Comparison of ENCODE assay signal across 32 cellular contexts in genomic region chr11:115905331-115905730, GRCh38.
"Had no signal": no experiment of that assay in that cellular context is flagged by ENCODE, and none has a peak within 500 bp of the region (broad histone marks: within the 10 kb centered on the region; RNA-seq: fewer than 3 reads in every experiment).

No MANE protein-coding gene starts in this region.

- H3K27me3 Mint-ChIP-seq: stimulated activated naive B cell treated with anti-CD40 and anti-IgM and Interleukin-4, amounts not matched to agents 10 μg/mL and 1 μg/mL and 100 μg/mL, for 72 hours had no signal

- H3K4me1 ChIP-seq: adrenal gland, ascending aorta, esophagus squamous epithelium, gastrocnemius medialis, heart left ventricle, left lung, lower lobe of right lung, parathyroid adenoma, psoas muscle, sigmoid colon, stomach, tibial nerve had no signal

- H3K4me2 ChIP-seq: neural progenitor cell had no signal

- H3K9me3 ChIP-seq: adrenal gland, ascending aorta, esophagus squamous epithelium, gastrocnemius medialis, heart left ventricle, left lung, lower lobe of right lung, psoas muscle, sigmoid colon, stomach, tibial nerve had no signal

- H3K27me3 ChIP-seq: adrenal gland, ascending aorta, neural progenitor cell, sigmoid colon, tibial nerve had no signal

- H3K27ac ChIP-seq: adrenal gland, ascending aorta, esophagus squamous epithelium, gastrocnemius medialis, heart left ventricle, left lung, lower lobe of right lung, neural progenitor cell, parathyroid adenoma, psoas muscle, sigmoid colon, stomach, tibial nerve had no signal

- ATAC-seq: activated CD4-positive, alpha-beta T cell treated with anti-CD3 and anti-CD28 coated beads for 36 hours; activated CD8-positive, alpha-beta T cell treated with anti-CD3 and anti-CD28 coated beads, Interleukin-2, amount 10 ng/mL, durations not matched to agents 7 days and 5 days; activated T-cell treated with anti-CD3 and anti-CD28 coated beads, Interleukin-2, amount 50 U/mL, for 72 hours; gastrocnemius medialis; heart left ventricle; left lung; lower lobe of right lung; natural killer cell; psoas muscle; stimulated activated naive B cell treated with anti-CD40 and anti-IgM and Interleukin-4, amounts not matched to agents 10 μg/mL and 1 μg/mL and 100 μg/mL, for 72 hours had no signal

- H3K4me1 Mint-ChIP-seq: activated CD4-positive, alpha-beta T cell treated with anti-CD3 and anti-CD28 coated beads for 36 hours; natural killer cell; stimulated activated naive B cell treated with anti-CD40 and anti-IgM and Interleukin-4, amounts not matched to agents 10 μg/mL and 1 μg/mL and 100 μg/mL, for 72 hours had no signal

- H3K36me3 ChIP-seq: adrenal gland, ascending aorta, esophagus squamous epithelium, gastrocnemius medialis, heart left ventricle, left lung, lower lobe of right lung, neural progenitor cell, sigmoid colon, stomach, tibial nerve had no signal

- H3K4me3 Mint-ChIP-seq: activated CD4-positive, alpha-beta T cell treated with anti-CD3 and anti-CD28 coated beads for 36 hours; activated CD8-positive, alpha-beta T cell treated with anti-CD3 and anti-CD28 coated beads, Interleukin-2, amount 10 ng/mL, durations not matched to agents 7 days and 5 days; activated naive CD8-positive, alpha-beta T cell; dendritic cell treated with granulocyte-macrophage colony-stimulating factor and Interleukin-4, amounts not matched to agents 40 ng/mL and 50 ng/mL, for 4 days; natural killer cell; neural progenitor cell; stimulated activated naive B cell treated with anti-CD40 and anti-IgM and Interleukin-4, amounts not matched to agents 10 μg/mL and 1 μg/mL and 100 μg/mL, for 72 hours had no signal

- H3K9ac ChIP-seq: neural progenitor cell, parathyroid adenoma had no signal

- H3K4me3 ChIP-seq: adrenal gland, ascending aorta, esophagus squamous epithelium, gastrocnemius medialis, heart left ventricle, left lung, lower lobe of right lung, neural progenitor cell, psoas muscle, sigmoid colon, stomach, tibial nerve had no signal

- H3K27ac Mint-ChIP-seq: activated CD4-positive, alpha-beta T cell treated with anti-CD3 and anti-CD28 coated beads for 36 hours; activated CD8-positive, alpha-beta T cell treated with anti-CD3 and anti-CD28 coated beads, Interleukin-2, amount 10 ng/mL, durations not matched to agents 7 days and 5 days; activated naive CD8-positive, alpha-beta T cell; activated T-cell treated with anti-CD3 and anti-CD28 coated beads, Interleukin-2, amount 50 U/mL, for 72 hours; dendritic cell treated with granulocyte-macrophage colony-stimulating factor and Interleukin-4, amounts not matched to agents 40 ng/mL and 50 ng/mL, for 4 days; natural killer cell; neural progenitor cell; stimulated activated naive B cell treated with anti-CD40 and anti-IgM and Interleukin-4, amounts not matched to agents 10 μg/mL and 1 μg/mL and 100 μg/mL, for 72 hours had no signal

- DNase-seq: activated CD4-positive, alpha-beta T cell treated with anti-CD3 and anti-CD28 coated beads for 36 hours; activated CD4-positive, CD25-positive, alpha-beta regulatory T cell; activated CD8-positive, alpha-beta T cell treated with anti-CD3 and anti-CD28 coated beads, Interleukin-2, amount 10 ng/mL, durations not matched to agents 7 days and 5 days; activated effector memory CD4-positive, alpha-beta T cell treated with Interleukin-2 at 50 U/mL for 16 hours; activated naive CD4-positive, alpha-beta T cell treated with Interleukin-2 at 50 U/mL for 16 hours; activated T-cell treated with anti-CD3 and anti-CD28 coated beads for 4 hours; activated T-cell treated with anti-CD3 and anti-CD28 coated beads, Interleukin-2, amount 50 U/mL, for 72 hours; adrenal gland; central memory CD4-positive, alpha-beta T cell; effector CD4-positive, alpha-beta T cell; esophagus squamous epithelium; gastrocnemius medialis; heart left ventricle; hypothalamus; kidney glomerular epithelial cell; left lung; lower lobe of right lung; mesendoderm; natural killer cell; occipital lobe; psoas muscle; sigmoid colon; stimulated activated CD4-positive, alpha-beta T cell treated with anti-CD3 and anti-CD28 coated beads, Interleukin-15, amount 100 ng/mL, for 24 hours; stimulated activated CD4-positive, alpha-beta T cell treated with anti-CD3 and anti-CD28 coated beads, Interleukin-2, amount 100 ng/mL, for 24 hours; stimulated activated naive B cell treated with anti-CD40 and anti-IgM and Interleukin-4, amounts not matched to agents 10 μg/mL and 1 μg/mL and 100 μg/mL, for 72 hours; stomach had no signal

- H3K36me3 Mint-ChIP-seq: activated naive CD8-positive, alpha-beta T cell; natural killer cell; neural progenitor cell; stimulated activated naive B cell treated with anti-CD40 and anti-IgM and Interleukin-4, amounts not matched to agents 10 μg/mL and 1 μg/mL and 100 μg/mL, for 72 hours had no signal

- H2AFZ ChIP-seq: neural progenitor cell, parathyroid adenoma had no signal

- H3K9me3 Mint-ChIP-seq: dendritic cell treated with granulocyte-macrophage colony-stimulating factor and Interleukin-4, amounts not matched to agents 40 ng/mL and 50 ng/mL, for 4 days; natural killer cell; stimulated activated naive B cell treated with anti-CD40 and anti-IgM and Interleukin-4, amounts not matched to agents 10 μg/mL and 1 μg/mL and 100 μg/mL, for 72 hours had no signal
